In the genomic region with DNA sequence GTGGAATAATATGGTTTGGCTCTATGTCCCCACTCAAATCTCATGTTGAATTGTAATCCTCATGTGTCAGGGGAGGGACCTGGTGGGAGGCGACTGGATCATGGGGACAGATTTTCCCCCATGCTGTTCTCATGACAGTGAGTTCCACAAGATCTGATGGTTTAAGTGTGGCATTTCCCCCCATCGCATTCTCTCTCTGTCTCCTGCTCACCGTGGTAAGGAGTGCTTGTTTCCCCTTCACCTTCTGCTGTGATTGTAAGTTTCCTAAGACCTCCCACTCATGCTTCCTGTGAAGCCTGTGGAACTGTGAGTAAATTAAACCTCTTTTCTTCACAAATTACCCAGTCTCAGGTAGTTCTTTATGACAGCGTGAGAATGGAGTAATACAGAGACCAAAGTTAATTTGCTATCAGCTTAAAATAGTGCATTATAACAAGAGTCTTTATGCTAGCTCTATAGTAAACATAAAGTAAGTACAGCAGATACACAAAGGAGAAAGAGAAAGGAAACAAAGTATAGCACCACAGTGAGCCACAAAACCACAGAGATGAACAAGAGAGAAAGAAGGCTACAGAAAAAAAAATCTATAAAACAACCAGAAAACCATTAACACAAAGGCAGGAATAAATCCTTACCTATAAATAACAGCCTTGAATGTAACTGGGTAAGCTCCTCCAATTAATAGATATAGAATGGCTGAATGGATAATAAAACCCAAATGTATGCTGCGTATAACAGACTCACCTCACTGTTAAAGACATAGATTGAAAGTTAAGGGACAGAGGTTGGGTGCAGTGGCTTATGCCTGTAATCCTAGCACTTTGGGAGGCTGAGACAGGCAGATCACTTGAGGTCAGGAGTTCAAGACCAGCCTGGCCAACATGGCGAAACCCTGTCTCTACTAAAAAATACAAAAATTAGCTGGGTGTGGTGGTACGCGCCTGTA, we compare ENCODE assay signal across 11 cellular contexts. TPM values are rescaled to one million over a fixed set of nuclear protein-coding genes. Genes with fewer than 3 reads are reported as not detected.
A peak's percentile ranks its signal among the peaks of the same experiment; 100 is the strongest.
DNase-seq lines count a peak whose midpoint lies in the region; ATAC-seq and TF ChIP-seq lines count a peak whose summit lies in the region.
"Had no signal": no experiment of that assay in that cellular context is flagged by ENCODE, and none has a peak within 500 bp of the region (broad histone marks: within the 10 kb centered on the region; RNA-seq: fewer than 3 reads in every experiment).

No MANE protein-coding gene starts in this region.

- no peaks in the 10 kb centered on the region for H3K27me3 Mint-ChIP-seq in activated CD4-positive, alpha-beta T cell treated with anti-CD3 and anti-CD28 coated beads, Interleukin-2, amount 10 ng/mL, durations not matched to agents 7 days and 5 days

- peaks cover 47% of the 10 kb centered on the region for H3K36me3 Mint-ChIP-seq in activated CD4-positive, alpha-beta T cell treated with anti-CD3 and anti-CD28 coated beads, Interleukin-2, amount 10 ng/mL, durations not matched to agents 7 days and 5 days (ENCODE audit: low read depth)

- peaks cover 0 to 20% (median 4%) of the 10 kb centered on the region in 6 donors for H3K36me3 ChIP-seq in spleen
- H3K36me3 ChIP-seq in suprapubic skin, result no peaks in the 10 kb centered on the region

- CTCF ChIA-PET in activated CD4-positive, alpha-beta T cell treated with anti-CD3 and anti-CD28 coated beads, Interleukin-2, amount 10 ng/mL, durations not matched to agents 7 days and 5 days (lab: Charles Lee), result interaction anchor here (0.5 kb wide), 1 partner anchor 28 kb away, joined by 4 read pairs; no protein-coding TSS in a partner anchor
- CTCF ChIA-PET in RWPE1 (lab: Yijun Ruan, JAX), result interaction anchor here (0.7 kb wide), 1 partner anchor 171 kb away, joined by 5 read pairs; no protein-coding TSS in a partner anchor

- ATAC-seq in GM18519 (IDR thresholded peaks at IDR 0.05; ENCODE audit: low FRiP score, unreplicated experiment) (peak; percentile 70), HG02623 (IDR thresholded peaks at IDR 0.05; ENCODE audit: unreplicated experiment) (peak; percentile 70), GM19467 (IDR thresholded peaks at IDR 0.05; ENCODE audit: unreplicated experiment) (no peak)

- POLR2A ChIA-PET in activated CD4-positive, alpha-beta T cell treated with anti-CD3 and anti-CD28 coated beads, Interleukin-2, amount 10 ng/mL, durations not matched to agents 7 days and 5 days (lab: Charles Lee), result interaction anchor here (0.7 kb wide), 1 partner anchor 109 kb away, joined by 3 read pairs; no protein-coding TSS in a partner anchor
- POLR2A ChIA-PET in RWPE1 (lab: Yijun Ruan, JAX; ENCODE audit: low non-redundant PET), result interaction anchor here (0.7 kb wide), 1 partner anchor 24 kb away, joined by 3 read pairs; no protein-coding TSS in a partner anchor

- no peak overlapping the region for H3K4me3 ChIP-seq in spleen
- H3K4me3 ChIP-seq in suprapubic skin, result no peak overlapping the region

- no peak for TF ChIP-seq EP300 in suprapubic skin (IDR thresholded peaks at IDR 0.05)

- H3K9me3 Mint-ChIP-seq in activated CD4-positive, alpha-beta T cell treated with anti-CD3 and anti-CD28 coated beads, Interleukin-2, amount 10 ng/mL, durations not matched to agents 7 days and 5 days, result no peaks in the 10 kb centered on the region

- H3K27ac Mint-ChIP-seq in activated CD4-positive, alpha-beta T cell treated with anti-CD3 and anti-CD28 coated beads, Interleukin-2, amount 10 ng/mL, durations not matched to agents 7 days and 5 days, result peak overlapping the region; percentile 86

- 69 to 73% (median 71%) methylated on average over 8 of the region's 8 CpGs for WGBS in spleen, 5 donors
- WGBS in suprapubic skin, result 92% methylated on average over 8 of the region's 8 CpGs

- no peak for TF ChIP-seq CTCF in spleen (IDR thresholded peaks at IDR 0.05 in 8 of 11, conservative IDR thresholded peaks at IDR 0.05 in 3 of 11)
- no peak for TF ChIP-seq CTCF in RWPE1 (conservative IDR thresholded peaks at IDR 0.05; ENCODE audit: low read depth)
- TF ChIP-seq CTCF in suprapubic skin (IDR thresholded peaks at IDR 0.05), result no peak

- H3K27ac ChIP-seq in spleen, result peak overlapping the region in 5 of 8 donors; percentile 28 to 73 (median 49)
- H3K27ac ChIP-seq in RWPE1, result no peak overlapping the region
- no peak overlapping the region for H3K27ac ChIP-seq in suprapubic skin
- H3K27ac ChIP-seq: epithelial cell of prostate had no signal

- H3K4me1 Mint-ChIP-seq in activated CD4-positive, alpha-beta T cell treated with anti-CD3 and anti-CD28 coated beads, Interleukin-2, amount 10 ng/mL, durations not matched to agents 7 days and 5 days, result peaks cover 44% of the 10 kb centered on the region

- H3K4me3 Mint-ChIP-seq in activated CD4-positive, alpha-beta T cell treated with anti-CD3 and anti-CD28 coated beads, Interleukin-2, amount 10 ng/mL, durations not matched to agents 7 days and 5 days, result peak overlapping the region; percentile 57

- peak; percentile 58 for DNase-seq in activated CD4-positive, alpha-beta T cell treated with anti-CD3 and anti-CD28 coated beads, Interleukin-2, amount 10 ng/mL, durations not matched to agents 7 days and 5 days
- DNase-seq in spleen (no peak), RWPE1 (ENCODE audit: low spot score) (no peak), suprapubic skin (ENCODE audit: low spot score in 2 of 2) (no peak), NCI-H524 (lab: John Stamatoyannopoulos, UW) (no peak)
- DNase-seq: activated gamma-delta T cell, NCI-H2171 had no signal

- H3K4me1 ChIP-seq in spleen (peaks cover 4 to 39% (median 24%) of the 10 kb centered on the region in 6 donors), suprapubic skin (peaks cover 8% of the 10 kb centered on the region)

- H3K9me3 ChIP-seq in spleen (no peaks in the 10 kb centered on the region), suprapubic skin (no peaks in the 10 kb centered on the region)

- intact Hi-C loops in spleen (cut with DNase I; ENCODE audit: low total_unique reads), result loop anchor here (5.0 kb wide), 1 partner anchor 37 kb away; no protein-coding TSS in a partner anchor

- no peak for TF ChIP-seq POLR2A in spleen (IDR thresholded peaks at IDR 0.05)
- TF ChIP-seq POLR2A in suprapubic skin (IDR thresholded peaks at IDR 0.05), result no peak

- H3K27me3 ChIP-seq in spleen (replicated peaks in 1 of 7) (no peaks in the 10 kb centered on the region), suprapubic skin (no peaks in the 10 kb centered on the region)

RNA-seq across cellular contexts. Expression of gene RAPGEF6, which starts 39.7 kb away (rescaled TPM):
- total RNA-seq in activated CD4-positive, alpha-beta T cell treated with anti-CD3 and anti-CD28 coated beads, Interleukin-2, amount 10 ng/mL, durations not matched to agents 7 days and 5 days, result 10 to 100 TPM; 43.9 to 47.8 TPM
- total RNA-seq in spleen, result 10 to 100 TPM; 37.0 to 56.4 (median 46.9) TPM
- 1 to 10 TPM; 3.8 to 5.3 (median 4.8) TPM for polyA plus RNA-seq in spleen
- 10 to 100 TPM; 17.8 to 38.3 (median 20.6) TPM for total RNA-seq in suprapubic skin

Comparison
In these comparisons a context has a peak if more than half of its experiments do, and no peak if none do; other contexts are left out.
1. H3K27ac ChIP-seq: peak in spleen (5 of 8); none in RWPE1 (single experiment) and suprapubic skin (single experiment).